ENCODE assay signal across 20 cellular contexts in the genomic region with DNA sequence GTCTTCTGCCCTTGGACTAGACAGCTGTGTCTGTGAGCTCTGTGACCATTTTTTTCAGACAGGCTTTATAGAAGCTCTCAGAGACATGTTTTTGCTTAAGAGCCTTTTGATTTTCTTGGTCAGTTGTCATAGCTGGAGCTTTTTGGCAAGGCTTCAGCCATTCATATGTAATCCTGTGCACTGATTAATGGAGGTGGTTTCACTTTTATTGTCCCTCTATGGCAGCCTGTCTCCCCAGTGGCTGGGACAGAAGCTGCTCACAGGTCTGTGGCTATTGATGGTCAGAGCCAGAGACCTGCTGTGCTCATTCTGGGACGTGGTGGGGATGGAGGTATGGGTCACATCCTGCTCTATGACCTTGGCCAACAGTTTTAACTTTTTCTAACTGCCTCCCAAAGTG. TPM values are rescaled to one million over a fixed set of nuclear protein-coding genes. Genes with fewer than 3 reads are reported as not detected.
"Had no signal": no experiment of that assay in that cellular context is flagged by ENCODE, and none has a peak within 500 bp of the region (broad histone marks: within the 10 kb centered on the region; RNA-seq: fewer than 3 reads in every experiment).

No MANE protein-coding gene starts in this region.

- H3K36me3 ChIP-seq: breast epithelium had no signal

- H3K4me1 ChIP-seq: breast epithelium, esophagus squamous epithelium, foreskin keratinocyte, tibial nerve had no signal

- DNase-seq: activated CD4-positive, alpha-beta T cell treated with anti-CD3 and anti-CD28 coated beads, Interleukin-2, amount 10 ng/mL, durations not matched to agents 24 days and 14 days; activated CD8-positive, alpha-beta T cell treated with anti-CD3 and anti-CD28 coated beads for 36 hours; activated naive CD4-positive, alpha-beta T cell treated with Interleukin-2 at 50 U/mL for 16 hours; activated T-cell treated with anti-CD3 and anti-CD28 coated beads, Interleukin-2, amount 50 U/mL, for 24 hours; effector memory CD4-positive, alpha-beta T cell; esophagus squamous epithelium; foreskin keratinocyte; glutamatergic neuron; hypothalamus; kidney; left ventricle myocardium inferior; occipital lobe; right cardiac atrium; stimulated activated CD4-positive, alpha-beta T cell treated with anti-CD3 and anti-CD28 coated beads, Interleukin-15, amount 100 ng/mL, for 24 hours; stimulated activated CD4-positive, alpha-beta T cell treated with anti-CD3 and anti-CD28 coated beads, Interleukin-2, amount 100 ng/mL, for 48 hours; T-cell; T1000 had no signal

- H3K27me3 ChIP-seq: breast epithelium, esophagus squamous epithelium, foreskin keratinocyte, tibial nerve had no signal

- H3K4me3 ChIP-seq: breast epithelium, esophagus squamous epithelium, left ventricle myocardium inferior, skin epidermis, tibial nerve had no signal

- H3K9me3 ChIP-seq: esophagus squamous epithelium had no signal

RNA-seq across cellular contexts. Expression of gene ITGA9, which starts 51.0 kb away (rescaled TPM):
- total RNA-seq: activated CD8-positive, alpha-beta T cell treated with anti-CD3 and anti-CD28 coated beads for 36 hours had no signal
